ENCODE assay signal across 27 cellular contexts in the genomic region with DNA sequence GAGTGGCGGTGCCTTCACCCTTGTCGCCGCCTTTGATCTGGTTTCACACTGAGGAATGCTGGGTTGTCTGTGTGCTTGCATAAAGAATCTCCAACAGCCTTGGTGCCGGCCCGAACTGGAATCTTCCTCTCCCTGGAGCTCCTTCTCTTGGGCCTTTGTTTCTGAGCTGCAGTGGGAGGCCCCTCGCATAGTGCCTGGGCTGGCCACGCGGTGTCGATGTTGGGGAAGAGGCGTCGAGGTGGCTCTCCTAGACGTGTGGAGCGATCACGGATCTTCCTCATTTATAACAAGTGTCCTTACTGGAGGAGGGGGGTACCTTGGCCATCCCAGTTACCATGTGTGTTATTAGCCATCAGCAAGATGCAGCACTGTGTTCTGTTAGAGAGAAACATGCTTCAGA.
"Had no signal": no experiment of that assay in that cellular context is flagged by ENCODE, and none has a peak within 500 bp of the region (broad histone marks: within the 10 kb centered on the region; RNA-seq: fewer than 3 reads in every experiment).

No MANE protein-coding gene starts in this region.

- H3K9me3 ChIP-seq: left lung, mucosa of descending colon, ovary, right atrium auricular region, right lobe of liver, uterus had no signal

- H3K27me3 ChIP-seq: left lung, ovary, right atrium auricular region, right lobe of liver, tibial nerve, uterus had no signal

- H3K27me3 Mint-ChIP-seq: stimulated activated memory B cell treated with anti-CD40 and anti-IgM and Interleukin-4, amounts not matched to agents 10 μg/mL and 1 μg/mL and 100 μg/mL, for 72 hours; stimulated activated naive CD8-positive, alpha-beta T cell treated with anti-CD3 and anti-CD28 coated beads, Interleukin-15, amount 100 ng/mL, for 72 hours had no signal

- H3K27ac Mint-ChIP-seq: immature natural killer cell; memory B cell; naive thymus-derived CD4-positive, alpha-beta T cell; nephron progenitor cell; progenitor cell of endocrine pancreas; stimulated activated memory B cell treated with anti-CD40 and anti-IgM and Interleukin-4, amounts not matched to agents 10 μg/mL and 1 μg/mL and 100 μg/mL, for 72 hours; type B pancreatic cell had no signal

- FAIRE-seq: islet of Langerhans, kidney had no signal

- H3K36me3 Mint-ChIP-seq: immature natural killer cell; memory B cell; naive thymus-derived CD4-positive, alpha-beta T cell; stimulated activated memory B cell treated with anti-CD40 and anti-IgM and Interleukin-4, amounts not matched to agents 10 μg/mL and 1 μg/mL and 100 μg/mL, for 72 hours; type B pancreatic cell had no signal

- ATAC-seq: left colon; left lung; mucosa of descending colon; naive thymus-derived CD4-positive, alpha-beta T cell; right lobe of liver; stimulated activated memory B cell treated with anti-CD40 and anti-IgM and Interleukin-4, amounts not matched to agents 10 μg/mL and 1 μg/mL and 100 μg/mL, for 72 hours; stimulated activated naive CD8-positive, alpha-beta T cell treated with anti-CD3 and anti-CD28 coated beads, Interleukin-15, amount 100 ng/mL, for 72 hours had no signal

- H3K4me2 ChIP-seq: smooth muscle cell had no signal

- H3K9me3 Mint-ChIP-seq: immature natural killer cell; memory B cell; nephron progenitor cell; stimulated activated naive CD8-positive, alpha-beta T cell treated with anti-CD3 and anti-CD28 coated beads, Interleukin-15, amount 100 ng/mL, for 72 hours; type B pancreatic cell had no signal

- DNase-seq: hypothalamus; immature natural killer cell; kidney; left colon; left lung; midbrain; mucosa of descending colon; naive thymus-derived CD4-positive, alpha-beta T cell; nephron progenitor cell; ovary; stimulated activated CD4-positive, alpha-beta T cell treated with anti-CD3 and anti-CD28 coated beads, Interleukin-1b, Interleukin-23, amount 100 ng/mL, for 48 hours; stimulated activated CD4-positive, alpha-beta T cell treated with anti-CD3 and anti-CD28 coated beads, Interleukin-2, amount 100 ng/mL, for 48 hours; stimulated activated CD4-positive, alpha-beta T cell treated with anti-CD3 and anti-CD28 coated beads, Interleukin-4, amount 100 ng/mL, for 4 hours; stimulated activated CD8-positive, alpha-beta memory T cell treated with anti-CD3 and anti-CD28 coated beads, Interleukin-4, amount 100 ng/mL, for 48 hours; stimulated activated naive CD4-positive, alpha-beta T cell treated with Interleukin-2 at 50 U/mL for 16 hours; stimulated activated naive CD8-positive, alpha-beta T cell treated with anti-CD3 and anti-CD28 coated beads, Interleukin-15, amount 100 ng/mL, for 72 hours; substantia nigra; uterus had no signal

- H3K4me1 ChIP-seq: left lung, uterus had no signal

- H3K4me3 Mint-ChIP-seq: immature natural killer cell; memory B cell; naive thymus-derived CD4-positive, alpha-beta T cell; nephron progenitor cell; stimulated activated memory B cell treated with anti-CD40 and anti-IgM and Interleukin-4, amounts not matched to agents 10 μg/mL and 1 μg/mL and 100 μg/mL, for 72 hours; stimulated activated naive CD8-positive, alpha-beta T cell treated with anti-CD3 and anti-CD28 coated beads, Interleukin-15, amount 100 ng/mL, for 72 hours; type B pancreatic cell had no signal

- H3K27ac ChIP-seq: left lung, ovary, right lobe of liver, tibial nerve, uterus had no signal

- H3K4me1 Mint-ChIP-seq: immature natural killer cell; memory B cell; stimulated activated memory B cell treated with anti-CD40 and anti-IgM and Interleukin-4, amounts not matched to agents 10 μg/mL and 1 μg/mL and 100 μg/mL, for 72 hours; stimulated activated naive CD8-positive, alpha-beta T cell treated with anti-CD3 and anti-CD28 coated beads, Interleukin-15, amount 100 ng/mL, for 72 hours had no signal

- H3K36me3 ChIP-seq: ovary, right lobe of liver, uterus had no signal

- H3K4me3 ChIP-seq: left lung, mucosa of descending colon, ovary, right atrium auricular region, right lobe of liver, smooth muscle cell, tibial nerve, uterus had no signal
